ENCODE assay signal across 13 cellular contexts in the genomic region with DNA sequence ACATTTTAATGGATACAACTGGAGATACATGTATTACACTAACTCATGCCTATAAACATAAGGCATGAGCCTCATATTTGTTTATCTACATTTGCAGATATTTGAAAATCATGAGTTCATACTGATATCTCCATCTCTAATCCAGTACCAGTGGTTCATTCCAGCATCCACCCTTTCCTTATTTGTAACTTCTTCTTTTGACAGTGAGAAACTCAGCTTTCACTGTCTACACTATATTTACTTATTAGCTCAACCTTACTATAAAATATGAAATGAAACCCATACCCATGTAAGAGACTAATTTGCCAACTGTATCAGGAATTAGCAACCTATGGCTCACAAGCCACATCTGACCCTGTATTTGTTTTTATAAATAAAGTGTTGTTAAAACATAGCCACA.
DNase-seq lines count a peak whose midpoint lies in the region; ATAC-seq and TF ChIP-seq lines count a peak whose summit lies in the region.
"Had no signal": no experiment of that assay in that cellular context is flagged by ENCODE, and none has a peak within 500 bp of the region (broad histone marks: within the 10 kb centered on the region; RNA-seq: fewer than 3 reads in every experiment).

No MANE protein-coding gene starts in this region.

- no peaks in the 10 kb centered on the region for H3K27me3 Mint-ChIP-seq in activated naive CD4-positive, alpha-beta T cell treated with anti-CD3 and anti-CD28 coated beads for 36 hours (ENCODE audit: low read depth)

- DNase-seq in activated naive CD4-positive, alpha-beta T cell treated with anti-CD3 and anti-CD28 coated beads for 36 hours: no peak
- no peak for DNase-seq in activated naive CD4-positive, alpha-beta T cell treated with Interleukin-2 at 50 U/mL for 16 hours
- DNase-seq in brain microvascular endothelial cell: no peak
- DNase-seq in thoracic aorta (ENCODE audit: low spot score): no peak
- DNase-seq in NCI-H748 (lab: John Stamatoyannopoulos, UW; ENCODE audit: unreplicated experiment): no peak
- DNase-seq in tibial artery: no peak
- DNase-seq: activated CD4-positive, CD25-positive, alpha-beta regulatory T cell; NCI-H526 treated with DMSO at 0.1 percent for 48 hours had no signal

- intact Hi-C loops in activated naive CD4-positive, alpha-beta T cell treated with anti-CD3 and anti-CD28 coated beads for 36 hours (cut with micrococcal nuclease): no loop called here
- intact Hi-C loops in tibial artery (cut with DNase I; ENCODE audit: low total_unique reads): no loop called here

- H3K27ac ChIP-seq in brain microvascular endothelial cell (peak overlapping the region; percentile 85), thoracic aorta (no peak overlapping the region), tibial artery (no peak overlapping the region)
- H3K27ac ChIP-seq: BLaER1, cardiac muscle cell, neutrophil had no signal

- H3K9me3 Mint-ChIP-seq in activated naive CD4-positive, alpha-beta T cell treated with anti-CD3 and anti-CD28 coated beads for 36 hours: no peaks in the 10 kb centered on the region

- H3K4me3 ChIP-seq in brain microvascular endothelial cell (ENCODE audit: low read depth, low read length) (no peak overlapping the region), thoracic aorta (peak overlapping the region; percentile 51), tibial artery (no peak overlapping the region)
- H3K4me3 ChIP-seq: BLaER1, cardiac muscle cell had no signal

- in situ Hi-C loops in brain microvascular endothelial cell (cut with HindIII; ENCODE audit: low pct_ligation_motif_present, low sequenced_read_pairs): no loop called here

- H3K4me1 ChIP-seq in thoracic aorta (ENCODE audit: control insufficient read depth in 1 of 2, low read depth in 2 of 2) (peaks cover 5 to 10% of the 10 kb centered on the region in 2 donors), tibial artery (peaks cover 0 to 6% (median 0%) of the 10 kb centered on the region in 4 donors)
- H3K4me1 ChIP-seq: BLaER1 had no signal

- H3K36me3 ChIP-seq in brain microvascular endothelial cell (replicated peaks) (no peaks in the 10 kb centered on the region), thoracic aorta (no peaks in the 10 kb centered on the region), tibial artery (no peaks in the 10 kb centered on the region)
- H3K36me3 ChIP-seq: BLaER1, cardiac muscle cell, neutrophil had no signal

- H3K27ac Mint-ChIP-seq in activated naive CD4-positive, alpha-beta T cell treated with anti-CD3 and anti-CD28 coated beads for 36 hours: peak overlapping the region; percentile 71

- peak; percentile 5 for ATAC-seq in HG03575 (IDR thresholded peaks at IDR 0.05; ENCODE audit: extremely low read depth, insufficient number of reproducible peaks, low FRiP score, unreplicated experiment)
- no peak for ATAC-seq in thoracic aorta (ENCODE audit: insufficient number of reproducible peaks, low FRiP score, low read depth)
- no peak for ATAC-seq in HG02798 (IDR thresholded peaks at IDR 0.05; ENCODE audit: poor library complexity, unreplicated experiment)

- H3K27me3 ChIP-seq in brain microvascular endothelial cell (replicated peaks) (no peaks in the 10 kb centered on the region), thoracic aorta (replicated peaks; ENCODE audit: insufficient read depth) (no peaks in the 10 kb centered on the region), tibial artery (no peaks in the 10 kb centered on the region)
- H3K27me3 ChIP-seq: BLaER1, cardiac muscle cell, neutrophil had no signal

- no peaks in the 10 kb centered on the region for H3K9me3 ChIP-seq in thoracic aorta
- H3K9me3 ChIP-seq in tibial artery: no peaks in the 10 kb centered on the region
- H3K9me3 ChIP-seq: BLaER1, neutrophil had no signal

- CTCF ChIA-PET in activated naive CD4-positive, alpha-beta T cell treated with anti-CD3 and anti-CD28 coated beads for 36 hours (lab: Charles Lee): interaction anchor here (0.7 to 1.0 kb wide), 3 partner anchors 34 to 243 kb away, joined by 3 read pairs; no protein-coding TSS in a partner anchor

- no peaks in the 10 kb centered on the region for H3K36me3 Mint-ChIP-seq in activated naive CD4-positive, alpha-beta T cell treated with anti-CD3 and anti-CD28 coated beads for 36 hours (ENCODE audit: low read depth)

- peak overlapping the region; percentile 2 for H3K4me3 Mint-ChIP-seq in activated naive CD4-positive, alpha-beta T cell treated with anti-CD3 and anti-CD28 coated beads for 36 hours

- TF ChIP-seq CTCF in brain microvascular endothelial cell (IDR thresholded peaks at IDR 0.05; ENCODE audit: low read depth, low read length, missing control alignments): no peak
- no peak for TF ChIP-seq CTCF in thoracic aorta (IDR thresholded peaks at IDR 0.05)
- TF ChIP-seq CTCF in tibial artery (IDR thresholded peaks at IDR 0.05): no peak

- H3K4me1 Mint-ChIP-seq in activated naive CD4-positive, alpha-beta T cell treated with anti-CD3 and anti-CD28 coated beads for 36 hours (ENCODE audit: low read depth): peaks cover 26% of the 10 kb centered on the region
